In the genomic region with DNA sequence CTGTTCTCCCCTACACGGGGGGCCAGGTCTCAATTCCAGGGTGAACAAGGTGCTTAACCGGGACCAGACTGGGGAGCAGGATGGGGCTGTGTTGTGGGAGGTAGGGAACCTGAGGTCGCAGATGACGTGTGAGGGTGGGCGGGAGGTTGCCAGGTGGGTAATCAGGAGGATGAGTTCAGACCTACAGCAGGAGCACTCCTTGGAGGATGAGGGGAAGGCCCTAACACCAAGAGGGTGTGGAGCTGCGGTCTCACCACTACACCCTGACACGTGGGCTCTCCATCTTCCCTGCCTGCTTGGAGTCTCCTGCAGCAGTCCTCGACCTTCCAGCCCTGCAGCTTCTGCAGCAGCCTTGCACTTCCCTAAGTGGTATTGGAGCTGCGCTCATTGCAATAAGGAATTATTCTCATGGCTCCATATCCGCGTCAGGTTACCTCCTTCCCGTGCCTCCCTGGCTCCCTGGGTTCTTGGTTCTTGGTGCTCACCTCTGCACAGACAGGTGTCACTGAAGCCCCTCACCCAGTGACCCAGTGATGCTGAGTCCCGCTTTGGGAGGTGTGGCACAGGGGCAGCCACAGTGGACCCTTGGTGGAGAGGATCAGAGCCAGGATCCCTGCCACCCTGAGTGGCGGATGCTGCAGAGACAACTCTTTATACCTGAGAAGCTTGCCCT, we compare ENCODE assay signal across 23 cellular contexts. TPM values are rescaled to one million over a fixed set of nuclear protein-coding genes. Genes with fewer than 3 reads are reported as not detected.
DNase-seq lines count a peak whose midpoint lies in the region; ATAC-seq and TF ChIP-seq lines count a peak whose summit lies in the region.
"Had no signal": no experiment of that assay in that cellular context is flagged by ENCODE, and none has a peak within 500 bp of the region (broad histone marks: within the 10 kb centered on the region; RNA-seq: fewer than 3 reads in every experiment).

No MANE protein-coding gene starts in this region.

- ATAC-seq in HG02884 (IDR thresholded peaks at IDR 0.05; ENCODE audit: unreplicated experiment) = no peak

- TF ChIP-seq RAD21 in Ishikawa (IDR thresholded peaks at IDR 0.05; ENCODE audit: low read depth) = no peak

- no peaks in the 10 kb centered on the region for H3K27me3 ChIP-seq in endodermal cell (ENCODE audit: control insufficient read depth, insufficient read depth, low read length, poor library complexity, severe bottlenecking)
- H3K27me3 ChIP-seq: SJCRH30 had no signal

- no peak overlapping the region for H3K4me3 ChIP-seq in HEK293 (ENCODE audit: low read depth, low read length)
- H3K4me3 ChIP-seq in endodermal cell (ENCODE audit: low read length) = no peak overlapping the region
- H3K4me3 ChIP-seq: SJCRH30 had no signal

- H3K27me3 Mint-ChIP-seq in endodermal cell (ENCODE audit: insufficient read depth) (no peaks in the 10 kb centered on the region), progenitor cell of endocrine pancreas (no peaks in the 10 kb centered on the region)

- H3K9me3 Mint-ChIP-seq in endodermal cell (no peaks in the 10 kb centered on the region), progenitor cell of endocrine pancreas (ENCODE audit: low read depth) (no peaks in the 10 kb centered on the region)
- H3K9me3 Mint-ChIP-seq: CD8-positive, alpha-beta memory T cell; HFFc6 had no signal

- H3K4me1 ChIP-seq in HEK293 (ENCODE audit: control insufficient read depth, insufficient read depth, low read length) (peaks cover 36% of the 10 kb centered on the region), endodermal cell (ENCODE audit: control insufficient read depth, insufficient read depth, low read length) (peaks cover 10% of the 10 kb centered on the region)

- DNase-seq in endodermal cell = peak; percentile 47
- peak; percentile 64 for DNase-seq in posterior vena cava (ENCODE audit: low spot score)
- DNase-seq in NCI-H128 (lab: John Stamatoyannopoulos, UW; ENCODE audit: unreplicated experiment) = no peak
- no peak for DNase-seq in H4 (ENCODE audit: low spot score)
- no peak for DNase-seq in progenitor cell of endocrine pancreas (ENCODE audit: low spot score, unreplicated experiment)
- DNase-seq: C1 segment of cervical spinal cord; CD8-positive, alpha-beta memory T cell; EL; GF-D8; H7; HFFc6; KG1; NCI-H1092; NCI-H1436 treated with DMSO at 0.1 percent for 48 hours; NCI-H2029; NCI-H2227 treated with DMSO at 0.1 percent for 48 hours; NCI-H510A; NCI-H748 treated with DMSO at 0.1 percent for 48 hours; NK-92 treated with Interleukin-12 subunit alpha and Interleukin-12 subunit beta, amount 100 ng/mL, for 24 hours; SJCRH30 had no signal

- peaks cover 0 to 4% of the 10 kb centered on the region in 2 experiments; a peak in 1 of 3 replicates for H3K36me3 ChIP-seq in HEK293 (ENCODE audit: control insufficient read depth in 2 of 2, insufficient read depth in 1 of 2, low read length in 2 of 2)
- peaks cover 41% of the 10 kb centered on the region for H3K36me3 ChIP-seq in endodermal cell (ENCODE audit: control insufficient read depth, insufficient read depth, low read length)

- H3K4me3 Mint-ChIP-seq in endodermal cell (no peak overlapping the region), progenitor cell of endocrine pancreas (ENCODE audit: low read depth) (no peak overlapping the region)
- H3K4me3 Mint-ChIP-seq: CD8-positive, alpha-beta memory T cell; HFFc6 had no signal

- peak overlapping the region; percentile 31 for H3K27ac Mint-ChIP-seq in endodermal cell
- no peak overlapping the region for H3K27ac Mint-ChIP-seq in progenitor cell of endocrine pancreas
- H3K27ac Mint-ChIP-seq: CD8-positive, alpha-beta memory T cell had no signal

- H3K36me3 Mint-ChIP-seq in endodermal cell (ENCODE audit: low read depth) (peaks cover 17% of the 10 kb centered on the region), progenitor cell of endocrine pancreas (ENCODE audit: insufficient read depth) (peaks cover 9% of the 10 kb centered on the region)
- H3K36me3 Mint-ChIP-seq: CD8-positive, alpha-beta memory T cell had no signal

- no peaks in the 10 kb centered on the region for H3K9me3 ChIP-seq in HEK293 (ENCODE audit: control insufficient read depth, insufficient read depth, low read depth, low read length)
- H3K9me3 ChIP-seq in endodermal cell (ENCODE audit: control insufficient read depth, low read length) = no peaks in the 10 kb centered on the region
- H3K9me3 ChIP-seq: SJCRH30 had no signal

- TF ChIP-seq CTCF in HEK293 (tag by site-specific recombination; IDR thresholded peaks at IDR 0.05) (no peak), endodermal cell (conservative IDR thresholded peaks at IDR 0.05) (no peak), progenitor cell of endocrine pancreas (IDR thresholded peaks at IDR 0.05; ENCODE audit: unreplicated experiment) (no peak)

- 93 to 99% methylated on average over 7 to 14 of the region's 14 CpGs for WGBS in endodermal cell (ENCODE audit: insufficient coverage in 1 of 2, insufficient read length in 1 of 2), 2 experiments

- no peak overlapping the region for H3K9ac ChIP-seq in endodermal cell (ENCODE audit: extremely low read depth, low read length, poor library complexity, severe bottlenecking)

- no peak overlapping the region for H3K27ac ChIP-seq in HEK293 (ENCODE audit: extremely low read depth, low read depth, low read length)
- H3K27ac ChIP-seq in endodermal cell (ENCODE audit: low read depth, low read length) = no peak overlapping the region
- H3K27ac ChIP-seq: SJCRH30 had no signal

- intact Hi-C loops in posterior vena cava (cut with DNase I) = no loop called here

- H3K4me1 Mint-ChIP-seq in endodermal cell = peaks cover 24% of the 10 kb centered on the region
- H3K4me1 Mint-ChIP-seq in progenitor cell of endocrine pancreas (ENCODE audit: low read depth) = peaks cover 14% of the 10 kb centered on the region
- H3K4me1 Mint-ChIP-seq: CD8-positive, alpha-beta memory T cell had no signal

- TF ChIP-seq EP300 in Ishikawa (IDR thresholded peaks at IDR 0.05; ENCODE audit: borderline replicate concordance) = no peak

- CTCF ChIA-PET in HEK293 (lab: Yijun Ruan, JAX) = no interaction called here

- POLR2A ChIA-PET in HEK293 (lab: Yijun Ruan, JAX) = interaction anchor here (0.5 kb wide), 1 partner anchor 99 kb away, joined by 3 read pairs; no protein-coding TSS in a partner anchor

TF ChIP-seq in HEK293, 187 proteins besides CTCF, POLR2A, EP300 and RAD21:
- TF ChIP-seq ZNF600 (tag by site-specific recombination; IDR thresholded peaks at IDR 0.05) (peak; percentile 42; the same call in 1 of the 2 replicates), ZNF629 (tag by site-specific recombination; IDR thresholded peaks at IDR 0.05) (no peak)
- TF ChIP-seq, protein P1, sequence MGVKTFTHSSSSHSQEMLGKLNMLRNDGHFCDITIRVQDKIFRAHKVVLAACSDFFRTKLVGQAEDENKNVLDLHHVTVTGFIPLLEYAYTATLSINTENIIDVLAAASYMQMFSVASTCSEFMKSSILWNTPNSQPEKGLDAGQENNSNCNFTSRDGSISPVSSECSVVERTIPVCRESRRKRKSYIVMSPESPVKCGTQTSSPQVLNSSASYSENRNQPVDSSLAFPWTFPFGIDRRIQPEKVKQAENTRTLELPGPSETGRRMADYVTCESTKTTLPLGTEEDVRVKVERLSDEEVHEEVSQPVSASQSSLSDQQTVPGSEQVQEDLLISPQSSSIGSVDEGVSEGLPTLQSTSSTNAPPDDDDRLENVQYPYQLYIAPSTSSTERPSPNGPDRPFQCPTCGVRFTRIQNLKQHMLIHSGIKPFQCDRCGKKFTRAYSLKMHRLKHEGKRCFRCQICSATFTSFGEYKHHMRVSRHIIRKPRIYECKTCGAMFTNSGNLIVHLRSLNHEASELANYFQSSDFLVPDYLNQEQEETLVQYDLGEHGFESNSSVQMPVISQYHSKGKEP (tag by site-specific recombination; IDR thresholded peaks at IDR 0.05) = peak; percentile 88

TF ChIP-seq in Ishikawa, 13 proteins besides CTCF, POLR2A, EP300 and RAD21:
- TF ChIP-seq FOXM1 (IDR thresholded peaks at IDR 0.05; ENCODE audit: borderline replicate concordance, low read depth) = no peak
- TF ChIP-seq, protein P2, sequence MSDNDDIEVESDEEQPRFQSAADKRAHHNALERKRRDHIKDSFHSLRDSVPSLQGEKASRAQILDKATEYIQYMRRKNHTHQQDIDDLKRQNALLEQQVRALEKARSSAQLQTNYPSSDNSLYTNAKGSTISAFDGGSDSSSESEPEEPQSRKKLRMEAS (IDR thresholded peaks at IDR 0.05) = 0 out of 2 replicates have a peak, but pooled peaks have one; percentile 7
- TF ChIP-seq, protein P3, sequence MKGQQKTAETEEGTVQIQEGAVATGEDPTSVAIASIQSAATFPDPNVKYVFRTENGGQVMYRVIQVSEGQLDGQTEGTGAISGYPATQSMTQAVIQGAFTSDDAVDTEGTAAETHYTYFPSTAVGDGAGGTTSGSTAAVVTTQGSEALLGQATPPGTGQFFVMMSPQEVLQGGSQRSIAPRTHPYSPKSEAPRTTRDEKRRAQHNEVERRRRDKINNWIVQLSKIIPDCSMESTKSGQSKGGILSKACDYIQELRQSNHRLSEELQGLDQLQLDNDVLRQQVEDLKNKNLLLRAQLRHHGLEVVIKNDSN (IDR thresholded peaks at IDR 0.05) = no peak
TF ChIP-seq in Ishikawa: peak in this region for 1.

RNA-seq across cellular contexts. Expression of a gene that starts 15.5 kb away (rescaled TPM):
- total RNA-seq in endodermal cell = 10 to 100 TPM; 49.1 to 53.4 TPM
- polyA plus RNA-seq in endodermal cell (2013, experiment 1 of 2) = 77.6 TPM
- polyA plus RNA-seq in endodermal cell (2013, experiment 2 of 2) = 78.9 TPM
- total RNA-seq in posterior vena cava = 10 to 100 TPM; 17.5 to 19.2 TPM
- total RNA-seq in H4 (2014; rRNA removed; shearing (Covaris generic)) = 63.9 and 78.6 TPM in 2 replicates
- 45.7 and 49.0 TPM in 2 replicates for total RNA-seq in progenitor cell of endocrine pancreas
- polyA plus RNA-seq: CD8-positive, alpha-beta memory T cell had no signal

Comparison
In these comparisons a context has a peak if more than half of its experiments do, and no peak if none do; other contexts are left out.
1. DNase-seq: peak in endodermal cell (single experiment) and posterior vena cava (single experiment); none in NCI-H128 (single experiment), H4 (single experiment) and progenitor cell of endocrine pancreas (single experiment).